Comparison of ENCODE assay signal across 9 cellular contexts in the genomic region with DNA sequence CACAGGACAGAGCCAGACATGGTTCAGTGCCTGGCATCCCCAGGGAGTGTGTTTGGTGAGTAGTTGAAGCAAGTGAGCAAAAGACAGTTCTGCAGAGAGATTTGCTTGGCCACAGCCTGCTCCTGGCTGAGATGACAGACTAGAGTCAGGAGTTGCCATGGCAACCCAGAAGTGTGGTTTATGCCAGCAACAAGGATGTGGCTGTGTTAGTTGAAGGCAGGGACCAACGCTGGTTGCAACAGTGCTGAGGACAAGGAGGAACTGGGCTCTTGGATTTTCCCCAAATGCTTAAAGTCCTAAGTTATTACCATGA. TPM values are rescaled to one million over a fixed set of nuclear protein-coding genes. Genes with fewer than 3 reads are reported as not detected.
DNase-seq lines count a peak whose midpoint lies in the region; ATAC-seq and TF ChIP-seq lines count a peak whose summit lies in the region.
"Had no signal": no experiment of that assay in that cellular context is flagged by ENCODE, and none has a peak within 500 bp of the region (broad histone marks: within the 10 kb centered on the region; RNA-seq: fewer than 3 reads in every experiment).

No MANE protein-coding gene starts in this region.

- H3K36me3 ChIP-seq in thyroid gland = no peaks in the 10 kb centered on the region

- no peaks in the 10 kb centered on the region for H3K9me3 ChIP-seq in thyroid gland

- no peaks in the 10 kb centered on the region for H3K36me3 Mint-ChIP-seq in MCF 10A (ENCODE audit: insufficient read depth, unreplicated experiment)

- 6 to 10% methylated on average over 1 of the region's 1 CpG for WGBS in thyroid gland, 2 donors

- POLR2A ChIA-PET in MCF 10A (lab: Yijun Ruan, JAX) = no interaction called here

- CTCF ChIA-PET in MCF 10A (lab: Yijun Ruan, JAX) = interaction anchor here (0.7 kb wide), 1 partner anchor 460 kb away, joined by 3 read pairs; no protein-coding TSS in a partner anchor

- no peak for TF ChIP-seq POLR2A in NB4 (IDR thresholded peaks at IDR 0.05; ENCODE audit: extremely low read depth, insufficient read length)
- TF ChIP-seq POLR2A in thyroid gland (IDR thresholded peaks at IDR 0.05) = no peak

- ATAC-seq in left colon (no peak), GM18873 (IDR thresholded peaks at IDR 0.05; ENCODE audit: low FRiP score, unreplicated experiment) (no peak), HG03460 (IDR thresholded peaks at IDR 0.05; ENCODE audit: unreplicated experiment) (no peak)

- no peak overlapping the region for H3K27ac ChIP-seq in thyroid gland

- no peaks in the 10 kb centered on the region for H3K27me3 Mint-ChIP-seq in MCF 10A (ENCODE audit: insufficient read depth, unreplicated experiment)

- no peak overlapping the region for H3K4me3 Mint-ChIP-seq in MCF 10A (ENCODE audit: unreplicated experiment)
- H3K4me3 Mint-ChIP-seq: IgD-negative memory B cell had no signal

- H3K27me3 ChIP-seq in thyroid gland = no peaks in the 10 kb centered on the region

- no peak for TF ChIP-seq CTCF in NB4 (IDR thresholded peaks at IDR 0.05; ENCODE audit: low read depth, low read length)
- no peak for TF ChIP-seq CTCF in MCF 10A (IDR thresholded peaks at IDR 0.05; ENCODE audit: unreplicated experiment)
- no peak for TF ChIP-seq CTCF in thyroid gland (IDR thresholded peaks at IDR 0.05)

- H3K4me3 ChIP-seq in NB4 (ENCODE audit: low read depth, low read length) (no peak overlapping the region), thyroid gland (replicated peaks in 1 of 3) (no peak overlapping the region)

- H3K9me3 Mint-ChIP-seq in MCF 10A (ENCODE audit: unreplicated experiment) = no peaks in the 10 kb centered on the region

- DNase-seq in EH (ENCODE audit: low read depth) (peak; percentile 96), NB4 (ENCODE audit: low read depth) (peak; percentile 86), MCF 10A (ENCODE audit: unreplicated experiment) (peak; percentile 60), left colon (peak; percentile 32 to 53), thyroid gland (peak; percentile 47 to 64), OCI-M2 (lab: John Stamatoyannopoulos, UW; ENCODE audit: unreplicated experiment) (no peak)

- no TSS peak for BruUV-seq in MCF 10A (replicated peaks; lab: Mats Ljungman, UMichigan)

- H3K4me1 Mint-ChIP-seq in MCF 10A (ENCODE audit: insufficient read depth, unreplicated experiment) = peaks cover 13% of the 10 kb centered on the region

- H3K4me1 ChIP-seq in thyroid gland = peaks cover 10 to 26% of the 10 kb centered on the region in 2 donors

- H3K27ac Mint-ChIP-seq in MCF 10A (ENCODE audit: low read depth, unreplicated experiment) = no peak overlapping the region
- H3K27ac Mint-ChIP-seq: IgD-negative memory B cell had no signal

- intact Hi-C loops in MCF 10A (cut with micrococcal nuclease) (loop anchor here (10.0 kb wide), 1 partner anchor 63 kb away; no protein-coding TSS in a partner anchor), left colon (cut with DNase I, micrococcal nuclease) (no loop called here), thyroid gland (cut with DNase I) (no loop called here)

RNA-seq across cellular contexts. Expression of a gene that starts 2.7 kb away (rescaled TPM):
- total RNA-seq in MCF 10A (2022) (0.49 and 0.66 TPM in 2 replicates), left colon (not detected), thyroid gland (1 to 10 TPM in 1 of 4 donors, under 1 TPM in 2, not detected in 1; 0.49 to 1.3 (median 0.81) TPM)
